In the genomic region with DNA sequence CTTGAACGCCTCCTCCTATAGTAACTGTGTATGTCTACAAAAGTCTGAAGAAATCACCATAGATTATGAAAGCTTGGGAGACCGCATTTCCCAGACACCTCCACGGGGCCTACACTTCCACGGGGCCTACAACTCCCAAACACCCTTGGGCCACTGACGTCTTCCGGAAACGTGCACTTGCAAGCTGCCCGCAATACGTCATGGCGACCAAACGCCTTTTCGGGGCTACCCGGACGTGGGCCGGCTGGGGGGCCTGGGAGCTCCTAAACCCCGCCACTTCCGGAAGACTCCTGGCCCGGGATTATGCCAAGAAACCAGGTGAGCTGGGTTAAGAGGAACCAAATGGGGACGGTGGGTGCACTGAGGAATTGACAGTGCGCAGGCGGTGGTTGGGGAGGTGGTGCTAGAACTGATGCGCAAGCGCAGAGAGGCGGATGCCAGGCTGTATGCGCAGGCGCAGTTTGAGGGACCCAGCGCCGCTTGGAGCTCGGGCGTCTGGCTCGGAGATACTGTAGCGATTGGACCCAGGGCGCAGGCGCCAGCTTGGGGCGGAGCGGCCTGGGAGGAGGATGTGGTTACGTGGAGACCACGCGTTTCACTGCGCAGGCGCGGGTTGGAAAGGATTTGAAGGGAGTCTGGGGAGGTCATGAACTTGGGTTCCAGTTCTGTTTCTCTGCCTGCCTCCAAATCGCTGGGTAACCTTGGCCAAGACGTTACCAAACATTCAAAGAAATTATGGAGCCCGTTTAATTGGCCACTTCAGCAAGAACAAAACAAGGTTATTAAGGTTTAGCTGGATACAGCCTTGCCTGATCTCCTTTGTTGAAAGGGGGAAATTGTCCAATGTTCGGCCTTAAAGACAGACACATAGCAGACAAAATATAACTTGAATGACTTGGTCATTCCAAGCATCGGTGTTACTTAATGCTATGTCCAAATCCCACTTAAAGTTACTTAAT, we compare ENCODE assay signal across 8 cellular contexts. TPM values are rescaled to one million over a fixed set of nuclear protein-coding genes. Genes with fewer than 3 reads are reported as not detected.
DNase-seq lines count a peak whose midpoint lies in the region; ATAC-seq and TF ChIP-seq lines count a peak whose summit lies in the region.

Gene MRPL54 (plus strand): TSS at position 182 of the 959 bp plus-strand sequence. CDS start 19 bp downstream, at position 201.

- H3K27ac ChIP-seq in osteoblast (ENCODE audit: low read depth, low read length) = peak within 1 kb of the TSS; percentile 99
- H3K27ac ChIP-seq in thoracic aorta = peak within 1 kb of the TSS; percentile 97 to 100

- peaks cover 29% of the 10 kb centered on the region for H3K79me2 ChIP-seq in osteoblast (ENCODE audit: insufficient read depth, low read length)

- H3K4me1 Mint-ChIP-seq in activated naive CD8-positive, alpha-beta T cell (ENCODE audit: low read depth) = peaks cover 38% of the 10 kb centered on the region

- peak within 1 kb of the TSS; percentile 99 for H3K27ac Mint-ChIP-seq in activated naive CD8-positive, alpha-beta T cell

- CTCF ChIA-PET in GM10248 (lab: Yijun Ruan, JAX) = interaction anchor here (0.9 to 2.6 kb wide), 6 partner anchors 10 to 277 kb away, joined by 4 to 19 read pairs (median 6); partner anchors contain the start of genes EEF2 and RAX2

- H3K27me3 Mint-ChIP-seq in activated naive CD8-positive, alpha-beta T cell = no peaks in the 10 kb centered on the region

- H3K4me1 ChIP-seq in osteoblast (ENCODE audit: insufficient read depth, low read length) (peaks cover 14% of the 10 kb centered on the region), thoracic aorta (ENCODE audit: control insufficient read depth in 1 of 2, low read depth in 2 of 2) (peaks cover 16 to 38% of the 10 kb centered on the region in 2 donors)

- DNase-seq in GM10248 (ENCODE audit: extremely low spot score) (peak; percentile 99), NCI-H1105 (lab: John Stamatoyannopoulos, UW) (peak; percentile 97), SKM-1 treated with dmso at 0.1 percent for 144 hours (lab: John Stamatoyannopoulos, UW; ENCODE audit: unreplicated experiment) (peak; percentile 99), glomerular visceral epithelial cell (ENCODE audit: extremely low spot score) (peak; percentile 99), osteoblast (ENCODE audit: insufficient read length, low spot score, missing footprints) (peak; percentile 100), thoracic aorta (ENCODE audit: low spot score) (peak; percentile 98)

- TF ChIP-seq CTCF in GM10248 (IDR thresholded peaks at IDR 0.05; ENCODE audit: control extremely low read depth, extremely low read depth, low read depth, missing control alignments) (no peak), osteoblast (IDR thresholded peaks at IDR 0.05; ENCODE audit: extremely low read depth, low read depth, low read length) (no peak), thoracic aorta (IDR thresholded peaks at IDR 0.05) (no peak)

- peaks cover 17% of the 10 kb centered on the region for H3K36me3 ChIP-seq in osteoblast (ENCODE audit: insufficient read depth, low read length)
- peaks cover 18% of the 10 kb centered on the region for H3K36me3 ChIP-seq in thoracic aorta

- H2AFZ ChIP-seq in osteoblast (ENCODE audit: low read length) = peak within 1 kb of the TSS; percentile 96

- peak within 1 kb of the TSS; percentile 98 for H3K4me3 Mint-ChIP-seq in activated naive CD8-positive, alpha-beta T cell

- ATAC-seq in HG02623 (IDR thresholded peaks at IDR 0.05; ENCODE audit: unreplicated experiment) (peak; percentile 74), thoracic aorta (ENCODE audit: insufficient number of reproducible peaks, low FRiP score, low read depth) (peak; percentile 91)

- H3K4me3 ChIP-seq in osteoblast (ENCODE audit: insufficient read depth, low read length) (peak within 1 kb of the TSS; percentile 96), thoracic aorta (peak within 1 kb of the TSS; percentile 92)

- no peaks in the 10 kb centered on the region for H3K9me3 Mint-ChIP-seq in activated naive CD8-positive, alpha-beta T cell (ENCODE audit: low read depth)

- POLR2A ChIA-PET in GM10248 (lab: Yijun Ruan, JAX) = interaction anchor here (0.5 to 0.9 kb wide), 5 partner anchors 209 to 1287 kb away, joined by 3 to 7 read pairs (median 4); partner anchors contain the start of genes EEF2 and GADD45B

- H3K36me3 Mint-ChIP-seq in activated naive CD8-positive, alpha-beta T cell = peaks cover 3% of the 10 kb centered on the region

- H3K27me3 ChIP-seq in osteoblast (ENCODE audit: insufficient read depth, low read length) = no peaks in the 10 kb centered on the region
- no peaks in the 10 kb centered on the region for H3K27me3 ChIP-seq in thoracic aorta (replicated peaks; ENCODE audit: insufficient read depth)

- H3K9me3 ChIP-seq in osteoblast (ENCODE audit: low read depth, low read length) (no peaks in the 10 kb centered on the region), thoracic aorta (no peaks in the 10 kb centered on the region)

- peak within 1 kb of the TSS; percentile 95 for H3K4me2 ChIP-seq in osteoblast (ENCODE audit: insufficient read depth, low read length)

- no peaks in the 10 kb centered on the region for H4K20me1 ChIP-seq in osteoblast (ENCODE audit: insufficient read depth, low read length)

RNA-seq across cellular contexts. Expression of gene MRPL54, which starts in this region (rescaled TPM):
- total RNA-seq in osteoblast = 41.6 and 44.8 TPM in 2 replicates
- total RNA-seq in thoracic aorta = 10 to 100 TPM; 32.4 to 56.9 TPM

Comparison
In these comparisons a context has a peak if more than half of its experiments do, and no peak if none do; other contexts are left out.
1. Peak in every context shown above with its lines: DNase-seq, ATAC-seq, H3K4me3 ChIP-seq and H3K27ac ChIP-seq.